20 cellular contexts compared by ENCODE assay signal in genomic region chr5:147685991-147686390, GRCh38.
DNase-seq lines count a peak whose midpoint lies in the region; ATAC-seq and TF ChIP-seq lines count a peak whose summit lies in the region.
"Had no signal": no experiment of that assay in that cellular context is flagged by ENCODE, and none has a peak within 500 bp of the region (broad histone marks: within the 10 kb centered on the region; RNA-seq: fewer than 3 reads in every experiment).

No MANE protein-coding gene starts in this region.

- POLR2A ChIA-PET in MCF 10A (lab: Yijun Ruan, JAX) = no interaction called here

- CTCF ChIA-PET in MCF 10A (lab: Yijun Ruan, JAX) = interaction anchor here (0.5 to 1.3 kb wide), 2 partner anchors 58 to 796 kb away, joined by 3 to 7 read pairs; no protein-coding TSS in a partner anchor

- intact Hi-C loops in MCF 10A (cut with micrococcal nuclease) (no loop called here), breast epithelium (cut with DNase I; ENCODE audit: low total_unique reads) (no loop called here), left lung (cut with DNase I) (no loop called here)

- TF ChIP-seq CTCF in MCF 10A (IDR thresholded peaks at IDR 0.05; ENCODE audit: unreplicated experiment) (no peak), breast epithelium (IDR thresholded peaks at IDR 0.05) (no peak), kidney epithelial cell (IDR thresholded peaks at IDR 0.05; ENCODE audit: insufficient read depth, low read length, poor library complexity, severe bottlenecking) (no peak), left lung (IDR thresholded peaks at IDR 0.05) (no peak)

- no peak overlapping the region for H3K27ac ChIP-seq in breast epithelium
- H3K27ac ChIP-seq in left lung = no peak overlapping the region
- H3K27ac ChIP-seq: C4-2B, pancreas, stomach had no signal

- no peak for TF ChIP-seq POLR2A in breast epithelium (IDR thresholded peaks at IDR 0.05)

- no peak overlapping the region for H3K27ac Mint-ChIP-seq in MCF 10A (ENCODE audit: low read depth, unreplicated experiment)
- H3K27ac Mint-ChIP-seq: activated CD8-positive, alpha-beta memory T cell treated with anti-CD3 and anti-CD28 coated beads, Interleukin-2, amount 10 ng/mL, durations not matched to agents 7 days and 5 days; activated T-helper 17 cell treated with anti-CD3 and anti-CD28 coated beads, Interleukin-2, amount 50 U/mL, for 72 hours; naive thymus-derived CD8-positive, alpha-beta T cell had no signal

- H3K9me3 ChIP-seq in breast epithelium = no peaks in the 10 kb centered on the region
- no peaks in the 10 kb centered on the region for H3K9me3 ChIP-seq in left lung
- H3K9me3 ChIP-seq: pancreas, stomach had no signal

- H3K36me3 Mint-ChIP-seq in MCF 10A (ENCODE audit: insufficient read depth, unreplicated experiment) = no peaks in the 10 kb centered on the region
- H3K36me3 Mint-ChIP-seq: activated CD8-positive, alpha-beta memory T cell treated with anti-CD3 and anti-CD28 coated beads, Interleukin-2, amount 10 ng/mL, durations not matched to agents 7 days and 5 days; naive thymus-derived CD8-positive, alpha-beta T cell had no signal

- no peaks in the 10 kb centered on the region for H3K4me1 Mint-ChIP-seq in MCF 10A (ENCODE audit: insufficient read depth, unreplicated experiment)
- H3K4me1 Mint-ChIP-seq: activated CD8-positive, alpha-beta memory T cell treated with anti-CD3 and anti-CD28 coated beads, Interleukin-2, amount 10 ng/mL, durations not matched to agents 7 days and 5 days; activated T-helper 17 cell treated with anti-CD3 and anti-CD28 coated beads, Interleukin-2, amount 50 U/mL, for 72 hours; naive thymus-derived CD8-positive, alpha-beta T cell had no signal

- no peaks in the 10 kb centered on the region for H3K9me3 Mint-ChIP-seq in MCF 10A (ENCODE audit: unreplicated experiment)
- H3K9me3 Mint-ChIP-seq: activated T-helper 17 cell treated with anti-CD3 and anti-CD28 coated beads, Interleukin-2, amount 50 U/mL, for 72 hours; naive thymus-derived CD8-positive, alpha-beta T cell had no signal

- H3K36me3 ChIP-seq in breast epithelium (no peaks in the 10 kb centered on the region), kidney epithelial cell (ENCODE audit: control insufficient read depth, insufficient read depth, low read length) (no peaks in the 10 kb centered on the region), left lung (no peaks in the 10 kb centered on the region)
- H3K36me3 ChIP-seq: pancreas, stomach had no signal

- H3K4me1 ChIP-seq in breast epithelium (no peaks in the 10 kb centered on the region), left lung (no peaks in the 10 kb centered on the region)
- H3K4me1 ChIP-seq: pancreas had no signal

- BruUV-seq in MCF 10A (replicated peaks; lab: Mats Ljungman, UMichigan) = no TSS peak

- H3K27me3 ChIP-seq in breast epithelium = no peaks in the 10 kb centered on the region
- no peaks in the 10 kb centered on the region for H3K27me3 ChIP-seq in kidney epithelial cell (ENCODE audit: control insufficient read depth, insufficient read depth, low read length)
- no peaks in the 10 kb centered on the region for H3K27me3 ChIP-seq in left lung
- H3K27me3 ChIP-seq: pancreas, stomach had no signal

- peak; percentile 60 for DNase-seq in MCF 10A (ENCODE audit: unreplicated experiment)
- no peak for DNase-seq in breast epithelium (ENCODE audit: low spot score in 2 of 2)
- peak; percentile 81 for DNase-seq in cerebellar cortex (ENCODE audit: low spot score)
- peak; percentile 14 for DNase-seq in kidney epithelial cell (ENCODE audit: low read depth)
- DNase-seq in NCI-H82 (lab: John Stamatoyannopoulos, UW) = no peak
- DNase-seq in left lung = no peak
- DNase-seq in NCI-H1092 treated with DMSO at 0.1 percent for 48 hours (lab: John Stamatoyannopoulos, UW) = no peak
- DNase-seq in HK-2 (ENCODE audit: unreplicated experiment) = no peak
- DNase-seq: activated CD4-positive, alpha-beta T cell treated with anti-CD3 and anti-CD28 coated beads for 4 hours; activated CD8-positive, alpha-beta memory T cell treated with anti-CD3 and anti-CD28 coated beads, Interleukin-2, amount 10 ng/mL, durations not matched to agents 7 days and 5 days; dermis blood vessel endothelial cell; Kasumi-1; naive thymus-derived CD8-positive, alpha-beta T cell; NCI-H1436; pancreas; stomach; SW 1271 had no signal

- H3K4me3 Mint-ChIP-seq in MCF 10A (ENCODE audit: unreplicated experiment) = no peak overlapping the region
- H3K4me3 Mint-ChIP-seq: activated CD8-positive, alpha-beta memory T cell treated with anti-CD3 and anti-CD28 coated beads, Interleukin-2, amount 10 ng/mL, durations not matched to agents 7 days and 5 days; activated T-helper 17 cell treated with anti-CD3 and anti-CD28 coated beads, Interleukin-2, amount 50 U/mL, for 72 hours; naive thymus-derived CD8-positive, alpha-beta T cell had no signal

- H3K4me3 ChIP-seq in breast epithelium (no peak overlapping the region), kidney epithelial cell (ENCODE audit: low read depth, low read length) (no peak overlapping the region), left lung (no peak overlapping the region)
- H3K4me3 ChIP-seq: GM12878, pancreas, stomach had no signal

- no peak for ATAC-seq in left lung
- ATAC-seq: activated CD8-positive, alpha-beta memory T cell treated with anti-CD3 and anti-CD28 coated beads, Interleukin-2, amount 10 ng/mL, durations not matched to agents 7 days and 5 days; activated T-helper 17 cell treated with anti-CD3 and anti-CD28 coated beads, Interleukin-2, amount 50 U/mL, for 72 hours; GM12878; naive thymus-derived CD8-positive, alpha-beta T cell; pancreas had no signal

- peaks cover 41% of the 10 kb centered on the region for H3K27me3 Mint-ChIP-seq in MCF 10A (ENCODE audit: insufficient read depth, unreplicated experiment)
- H3K27me3 Mint-ChIP-seq: activated CD8-positive, alpha-beta memory T cell treated with anti-CD3 and anti-CD28 coated beads, Interleukin-2, amount 10 ng/mL, durations not matched to agents 7 days and 5 days; activated T-helper 17 cell treated with anti-CD3 and anti-CD28 coated beads, Interleukin-2, amount 50 U/mL, for 72 hours had no signal

Comparison
In these comparisons a context has a peak if more than half of its experiments do, and no peak if none do; other contexts are left out.
1. DNase-seq: peak in MCF 10A (single experiment), cerebellar cortex (single experiment) and kidney epithelial cell (single experiment); none in breast epithelium (0 of 2), NCI-H82 (single experiment), left lung (0 of 2), NCI-H1092 treated with DMSO at 0.1 percent for 48 hours (single experiment) and HK-2 (single experiment).